Comparison of ENCODE assay signal across 35 cellular contexts in the genomic region with DNA sequence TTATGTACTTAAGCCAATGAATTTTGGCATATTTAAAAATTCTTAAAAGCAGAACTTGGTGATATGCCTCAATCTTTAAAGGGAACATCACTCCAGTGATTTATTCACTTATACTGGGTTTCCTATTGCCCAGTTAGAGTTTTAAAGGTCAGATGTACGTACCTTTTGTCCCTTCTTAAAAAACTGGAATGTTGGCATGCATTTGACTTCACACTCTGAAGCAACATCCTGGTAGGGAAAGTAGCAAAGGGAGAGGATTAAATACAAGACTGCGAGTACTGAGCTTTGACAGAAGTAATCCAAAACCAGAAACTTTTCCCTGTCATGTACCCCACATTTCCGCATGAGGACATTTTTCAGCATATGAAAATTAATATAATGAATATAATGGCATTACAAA. TPM values are rescaled to one million over a fixed set of nuclear protein-coding genes. Genes with fewer than 3 reads are reported as not detected.
"Had no signal": no experiment of that assay in that cellular context is flagged by ENCODE, and none has a peak within 500 bp of the region (broad histone marks: within the 10 kb centered on the region; RNA-seq: fewer than 3 reads in every experiment).

No MANE protein-coding gene starts in this region.

- H3K9me3 ChIP-seq: ascending aorta, esophagus muscularis mucosa, gastrocnemius medialis had no signal

- FAIRE-seq: bronchial epithelial cell had no signal

- H3K27me3 Mint-ChIP-seq: activated B cell treated with CpG ODN at 0.5 μM for 24 hours; activated naive CD4-positive, alpha-beta T cell treated with anti-CD3 and anti-CD28 coated beads, Interleukin-2, amount 10 ng/mL, durations not matched to agents 7 days and 5 days; activated naive CD8-positive, alpha-beta T cell treated with anti-CD3 and anti-CD28 coated beads, Interleukin-2, amount 10 ng/mL, durations not matched to agents 7 days and 5 days; activated T-cell treated with anti-CD3 and anti-CD28 coated beads, Interleukin-2, amount 50 U/mL, for 24 hours; brain; central memory CD8-positive, alpha-beta T cell; dendritic cell treated with granulocyte-macrophage colony-stimulating factor and Interleukin-4, amounts not matched to agents 40 ng/mL and 50 ng/mL, for 4 days; T-helper 17 cell had no signal

- H3K4me3 ChIP-seq: ascending aorta, coronary artery, dorsolateral prefrontal cortex, esophagus muscularis mucosa, gastrocnemius medialis had no signal

- ATAC-seq: activated CD4-positive, CD25-positive, alpha-beta regulatory T cell treated with anti-CD3 and anti-CD28 coated beads, Interleukin-2, amount 50 U/mL, for 24 hours; activated naive CD4-positive, alpha-beta T cell treated with anti-CD3 and anti-CD28 coated beads, Interleukin-2, amount 50 U/mL, for 72 hours; activated T-cell treated with anti-CD3 and anti-CD28 coated beads, Interleukin-2, amount 50 U/mL, for 72 hours; foreskin keratinocyte; gastrocnemius medialis; T-helper 17 cell had no signal

- H3K27me3 ChIP-seq: ascending aorta, dorsolateral prefrontal cortex, esophagus muscularis mucosa, foreskin keratinocyte, gastrocnemius medialis had no signal

- DNase-seq: activated B cell treated with CpG ODN at 0.5 μM for 24 hours; activated CD4-positive, alpha-beta T cell treated with anti-CD3 and anti-CD28 coated beads for 48 hours; activated CD4-positive, alpha-beta T cell treated with anti-CD3 and anti-CD28 coated beads, Interleukin-2, amount 50 U/mL, for 1 hour; activated CD4-positive, alpha-beta T cell treated with anti-CD3 and anti-CD28 coated beads, Interleukin-2, amount 50 U/mL, for 48 hours; activated CD8-positive, alpha-beta memory T cell treated with anti-CD3 and anti-CD28 coated beads, Interleukin-2, amount 50 U/mL, for 48 hours; activated gamma-delta T cell; activated naive CD4-positive, alpha-beta T cell; activated naive CD4-positive, alpha-beta T cell treated with anti-CD3 and anti-CD28 coated beads, Interleukin-2, amount 10 ng/mL, durations not matched to agents 7 days and 5 days; activated naive CD8-positive, alpha-beta T cell treated with anti-CD3 and anti-CD28 coated beads, Interleukin-2, amount 10 ng/mL, durations not matched to agents 7 days and 5 days; activated T-cell treated with anti-CD3 and anti-CD28 coated beads for 4 hours; activated T-cell treated with anti-CD3 and anti-CD28 coated beads, Interleukin-2, amount 50 U/mL, for 24 hours; activated T-cell treated with anti-CD3 and anti-CD28 coated beads, Interleukin-2, amount 50 U/mL, for 72 hours; dorsolateral prefrontal cortex; effector memory CD4-positive, alpha-beta T cell; endodermal cell; erythroblast; foreskin keratinocyte; gastrocnemius medialis; T-helper 1 cell; T-helper 17 cell; T1000; WERI-Rb-1 had no signal

- H3K27ac ChIP-seq: ascending aorta, coronary artery, dorsolateral prefrontal cortex, esophagus muscularis mucosa, foreskin keratinocyte, gastrocnemius medialis, WERI-Rb-1 had no signal

- H3K4me3 Mint-ChIP-seq: activated B cell treated with CpG ODN at 0.5 μM for 24 hours; activated naive CD4-positive, alpha-beta T cell treated with anti-CD3 and anti-CD28 coated beads, Interleukin-2, amount 10 ng/mL, durations not matched to agents 7 days and 5 days; activated naive CD8-positive, alpha-beta T cell treated with anti-CD3 and anti-CD28 coated beads, Interleukin-2, amount 10 ng/mL, durations not matched to agents 7 days and 5 days; activated T-cell treated with anti-CD3 and anti-CD28 coated beads, Interleukin-2, amount 50 U/mL, for 24 hours; activated T-cell treated with anti-CD3 and anti-CD28 coated beads, Interleukin-2, amount 50 U/mL, for 72 hours; brain; central memory CD8-positive, alpha-beta T cell; dendritic cell treated with granulocyte-macrophage colony-stimulating factor and Interleukin-4, amounts not matched to agents 40 ng/mL and 50 ng/mL, for 4 days; endodermal cell; T-helper 17 cell; T-helper 2 cell treated with Interferon-gamma antibody and Interleukin-4, amounts not matched to agents 5 μg/mL and 100 μg/mL, for 36 hours had no signal

- H3K4me1 ChIP-seq: ascending aorta had no signal

- H3K4me1 Mint-ChIP-seq: activated B cell treated with CpG ODN at 0.5 μM for 24 hours; brain; central memory CD8-positive, alpha-beta T cell; endodermal cell had no signal

- H3K27ac Mint-ChIP-seq: activated B cell treated with CpG ODN at 0.5 μM for 24 hours; activated naive CD4-positive, alpha-beta T cell treated with anti-CD3 and anti-CD28 coated beads, Interleukin-2, amount 10 ng/mL, durations not matched to agents 7 days and 5 days; activated naive CD4-positive, alpha-beta T cell treated with anti-CD3 and anti-CD28 coated beads, Interleukin-2, amount 50 U/mL, for 72 hours; activated naive CD8-positive, alpha-beta T cell treated with anti-CD3 and anti-CD28 coated beads, Interleukin-2, amount 10 ng/mL, durations not matched to agents 7 days and 5 days; activated T-cell treated with anti-CD3 and anti-CD28 coated beads, Interleukin-2, amount 50 U/mL, for 24 hours; activated T-cell treated with anti-CD3 and anti-CD28 coated beads, Interleukin-2, amount 50 U/mL, for 72 hours; brain; dendritic cell treated with granulocyte-macrophage colony-stimulating factor and Interleukin-4, amounts not matched to agents 40 ng/mL and 50 ng/mL, for 4 days; endodermal cell; T-helper 17 cell; T-helper 2 cell treated with Interferon-gamma antibody and Interleukin-4, amounts not matched to agents 5 μg/mL and 100 μg/mL, for 36 hours had no signal

- H3K9me3 Mint-ChIP-seq: activated B cell treated with CpG ODN at 0.5 μM for 24 hours; activated naive CD4-positive, alpha-beta T cell treated with anti-CD3 and anti-CD28 coated beads, Interleukin-2, amount 10 ng/mL, durations not matched to agents 7 days and 5 days; activated naive CD4-positive, alpha-beta T cell treated with anti-CD3 and anti-CD28 coated beads, Interleukin-2, amount 50 U/mL, for 72 hours; activated naive CD8-positive, alpha-beta T cell treated with anti-CD3 and anti-CD28 coated beads, Interleukin-2, amount 10 ng/mL, durations not matched to agents 7 days and 5 days; activated T-cell treated with anti-CD3 and anti-CD28 coated beads, Interleukin-2, amount 50 U/mL, for 24 hours; activated T-cell treated with anti-CD3 and anti-CD28 coated beads, Interleukin-2, amount 50 U/mL, for 72 hours; brain; central memory CD8-positive, alpha-beta T cell; dendritic cell treated with granulocyte-macrophage colony-stimulating factor and Interleukin-4, amounts not matched to agents 40 ng/mL and 50 ng/mL, for 4 days; endodermal cell; T-helper 2 cell treated with Interferon-gamma antibody and Interleukin-4, amounts not matched to agents 5 μg/mL and 100 μg/mL, for 36 hours had no signal

RNA-seq across cellular contexts. Expression of a gene that starts 36.7 kb away (rescaled TPM):
- total RNA-seq: activated B cell treated with CpG ODN at 0.5 μM for 24 hours; activated naive CD4-positive, alpha-beta T cell treated with anti-CD3 and anti-CD28 coated beads, Interleukin-2, amount 50 U/mL, for 72 hours; activated naive CD8-positive, alpha-beta T cell treated with anti-CD3 and anti-CD28 coated beads, Interleukin-2, amount 10 ng/mL, durations not matched to agents 7 days and 5 days; activated T-cell treated with anti-CD3 and anti-CD28 coated beads, Interleukin-2, amount 50 U/mL, for 72 hours; ascending aorta; cardiac septum; cerebellum; endodermal cell; esophagus muscularis mucosa; foreskin keratinocyte; gastrocnemius medialis; glomerular endothelial cell; T-helper 17 cell had no signal
- polyA plus RNA-seq: foreskin keratinocyte had no signal
